ENCODE assay signal across 23 cellular contexts in genomic region chrX:37984880-37985279, GRCh38. TPM values are rescaled to one million over a fixed set of nuclear protein-coding genes. Genes with fewer than 3 reads are reported as not detected.
DNase-seq lines count a peak whose midpoint lies in the region; ATAC-seq, FAIRE-seq and TF ChIP-seq lines count a peak whose summit lies in the region.
"Had no signal": no experiment of that assay in that cellular context is flagged by ENCODE, and none has a peak within 500 bp of the region (broad histone marks: within the 10 kb centered on the region; RNA-seq: fewer than 3 reads in every experiment).

No MANE protein-coding gene starts in this region.

- H3K36me3 Mint-ChIP-seq in activated CD8-positive, alpha-beta T cell treated with anti-CD3 and anti-CD28 coated beads for 36 hours (ENCODE audit: low read depth): no peaks in the 10 kb centered on the region
- H3K36me3 Mint-ChIP-seq in activated CD8-positive, alpha-beta T cell treated with anti-CD3 and anti-CD28 coated beads, Interleukin-2, amount 10 ng/mL, durations not matched to agents 7 days and 5 days (ENCODE audit: low read depth): no peaks in the 10 kb centered on the region
- H3K36me3 Mint-ChIP-seq: CD14-positive monocyte; CD8-positive, alpha-beta memory T cell had no signal

- no peak for FAIRE-seq in GM12878 (lab: Jason Lieb, UNC)
- FAIRE-seq: A549, D721Med, G401.6 had no signal

- H3K27ac ChIP-seq in GM12878 (ENCODE audit: control insufficient read depth, insufficient read depth): no peak overlapping the region
- H3K27ac ChIP-seq: A549; BLaER1 treated with 17β-estradiol and CSF1 and Interleukin-3, amounts not matched to agents 10 nM and 100 nM had no signal

- no peaks in the 10 kb centered on the region for H3K27me3 ChIP-seq in GM12878 (replicated peaks in 1 of 2; ENCODE audit: control insufficient read depth in 2 of 2, insufficient read depth in 2 of 2, low read length in 1 of 2)
- H3K27me3 ChIP-seq: BE2C; BLaER1 treated with 17β-estradiol and CSF1 and Interleukin-3, amounts not matched to agents 10 nM and 100 nM had no signal

- POLR2A ChIA-PET in activated CD8-positive, alpha-beta T cell treated with anti-CD3 and anti-CD28 coated beads for 36 hours (lab: Charles Lee): no interaction called here
- POLR2A ChIA-PET in activated CD8-positive, alpha-beta T cell treated with anti-CD3 and anti-CD28 coated beads, Interleukin-2, amount 10 ng/mL, durations not matched to agents 7 days and 5 days (lab: Charles Lee): no interaction called here
- POLR2A ChIA-PET in GM12878 (lab: Charles Lee): no interaction called here

- H3K4me1 Mint-ChIP-seq in activated CD8-positive, alpha-beta T cell treated with anti-CD3 and anti-CD28 coated beads for 36 hours (ENCODE audit: low read depth): no peaks in the 10 kb centered on the region
- H3K4me1 Mint-ChIP-seq in activated CD8-positive, alpha-beta T cell treated with anti-CD3 and anti-CD28 coated beads, Interleukin-2, amount 10 ng/mL, durations not matched to agents 7 days and 5 days (ENCODE audit: low read depth): peaks cover 2% of the 10 kb centered on the region
- H3K4me1 Mint-ChIP-seq in stimulated activated naive CD8-positive, alpha-beta T cell treated with anti-CD3 and anti-CD28 coated beads, Interleukin-15, amount 100 ng/mL, for 72 hours: no peaks in the 10 kb centered on the region
- H3K4me1 Mint-ChIP-seq: GM23338, H9 had no signal

- H2AFZ ChIP-seq in GM12878 (ENCODE audit: control insufficient read depth, low read depth, low read length): no peak overlapping the region
- H2AFZ ChIP-seq: GM23338 had no signal

- TF ChIP-seq RAD21 in GM12878 (IDR thresholded peaks at IDR 0.05; ENCODE audit: insufficient read depth, low read depth, low read length): no peak

- no peak for DNase-seq in activated CD8-positive, alpha-beta T cell treated with anti-CD3 and anti-CD28 coated beads for 36 hours
- DNase-seq in activated CD8-positive, alpha-beta T cell treated with anti-CD3 and anti-CD28 coated beads, Interleukin-2, amount 10 ng/mL, durations not matched to agents 7 days and 5 days: no peak
- DNase-seq in stimulated activated naive CD8-positive, alpha-beta T cell treated with anti-CD3 and anti-CD28 coated beads, Interleukin-15, amount 100 ng/mL, for 72 hours: no peak
- DNase-seq in stimulated activated naive CD8-positive, alpha-beta T cell treated with anti-CD3 and anti-CD28 coated beads, Interleukin-15, Interleukin-2, amounts not matched to agents 100 U/mL and 50 U/mL, for 24 hours: no peak
- DNase-seq in GM12878 (ENCODE audit: low read depth, low spot score): no peak
- DNase-seq: 8988T; ACHN; AML-193; BE2C; CD4-positive, alpha-beta T cell; CD8-positive, alpha-beta memory T cell; DMS 273 treated with DMSO at 0.1 percent for 48 hours; DND-41; H9 had no signal

- H3K36me3 ChIP-seq in GM12878 (ENCODE audit: control insufficient read depth in 2 of 2, insufficient read depth in 2 of 2, low read length in 1 of 2): no peaks in the 10 kb centered on the region
- H3K36me3 ChIP-seq: BE2C; BLaER1 treated with 17β-estradiol and CSF1 and Interleukin-3, amounts not matched to agents 10 nM and 100 nM had no signal

- CTCF ChIA-PET in activated CD8-positive, alpha-beta T cell treated with anti-CD3 and anti-CD28 coated beads for 36 hours (lab: Charles Lee): no interaction called here
- CTCF ChIA-PET in activated CD8-positive, alpha-beta T cell treated with anti-CD3 and anti-CD28 coated beads, Interleukin-2, amount 10 ng/mL, durations not matched to agents 7 days and 5 days (lab: Charles Lee): no interaction called here
- CTCF ChIA-PET in GM12878 (lab: Yijun Ruan, JAX): no interaction called here

- no peak overlapping the region for H3K27ac Mint-ChIP-seq in activated CD8-positive, alpha-beta T cell treated with anti-CD3 and anti-CD28 coated beads for 36 hours
- H3K27ac Mint-ChIP-seq in activated CD8-positive, alpha-beta T cell treated with anti-CD3 and anti-CD28 coated beads, Interleukin-2, amount 10 ng/mL, durations not matched to agents 7 days and 5 days: no peak overlapping the region
- no peak overlapping the region for H3K27ac Mint-ChIP-seq in stimulated activated naive CD8-positive, alpha-beta T cell treated with anti-CD3 and anti-CD28 coated beads, Interleukin-15, amount 100 ng/mL, for 72 hours
- H3K27ac Mint-ChIP-seq: CD14-positive monocyte; CD4-positive, alpha-beta T cell; CD8-positive, alpha-beta memory T cell; GM23338; H9 had no signal

- TF ChIP-seq CTCF in activated CD8-positive, alpha-beta T cell treated with anti-CD3 and anti-CD28 coated beads for 36 hours (IDR thresholded peaks at IDR 0.05): no peak
- TF ChIP-seq CTCF in GM12878 (IDR thresholded peaks at IDR 0.05 in 2 of 3, conservative IDR thresholded peaks at IDR 0.05 in 1 of 3; ENCODE audit: control insufficient read depth in 2 of 3, extremely low read depth in 1 of 3, insufficient read depth in 1 of 3, low read depth in 3 of 3, low read length in 3 of 3): no peak

- no TSS peak for BruUV-seq in GM12878 (replicated peaks; lab: Mats Ljungman, UMichigan)

- H3K4me2 ChIP-seq in GM12878 (ENCODE audit: control insufficient read depth, insufficient read depth): no peak overlapping the region
- H3K4me2 ChIP-seq: A549; BLaER1 treated with 17β-estradiol and CSF1 and Interleukin-3, amounts not matched to agents 10 nM and 100 nM; GM23338 had no signal

- no peak overlapping the region for H3K4me3 ChIP-seq in GM12878
- H3K4me3 ChIP-seq: A549; BLaER1 treated with 17β-estradiol and CSF1 and Interleukin-3, amounts not matched to agents 10 nM and 100 nM; GM23338 had no signal

- H3K9ac ChIP-seq in GM12878 (ENCODE audit: control insufficient read depth, insufficient read depth, low read length): no peak overlapping the region
- H3K9ac ChIP-seq: BLaER1 treated with 17β-estradiol and CSF1 and Interleukin-3, amounts not matched to agents 10 nM and 100 nM had no signal

- no peaks in the 10 kb centered on the region for H4K20me1 ChIP-seq in GM12878 (ENCODE audit: control insufficient read depth, insufficient read depth)
- H4K20me1 ChIP-seq: BLaER1 treated with 17β-estradiol and CSF1 and Interleukin-3, amounts not matched to agents 10 nM and 100 nM had no signal

- no peak for TF ChIP-seq EP300 in GM12878 (IDR thresholded peaks at IDR 0.05; ENCODE audit: borderline replicate concordance in 1 of 2, control insufficient read depth in 1 of 2, low read depth in 2 of 2, low read length in 2 of 2)

- no peaks in the 10 kb centered on the region for H3K4me1 ChIP-seq in GM12878 (ENCODE audit: control insufficient read depth, insufficient read depth, low read length)
- H3K4me1 ChIP-seq: A549, BE2C had no signal

- intact Hi-C loops in activated CD8-positive, alpha-beta T cell treated with anti-CD3 and anti-CD28 coated beads for 36 hours (cut with micrococcal nuclease): no loop called here
- intact Hi-C loops in GM12878 (cut with micrococcal nuclease; ENCODE audit: unreplicated experiment): no loop called here

- SMC1A ChIA-PET in GM12878 (lab: Charles Lee; ENCODE audit: uncharacterized antibody, unreplicated experiment): no interaction called here

- ATAC-seq in activated CD8-positive, alpha-beta T cell treated with anti-CD3 and anti-CD28 coated beads for 36 hours: peak; percentile 37
- ATAC-seq in activated CD8-positive, alpha-beta T cell treated with anti-CD3 and anti-CD28 coated beads, Interleukin-2, amount 10 ng/mL, durations not matched to agents 7 days and 5 days: no peak
- peak; percentile 82 for ATAC-seq in stimulated activated naive CD8-positive, alpha-beta T cell treated with anti-CD3 and anti-CD28 coated beads, Interleukin-15, amount 100 ng/mL, for 72 hours
- ATAC-seq in stimulated activated naive CD8-positive, alpha-beta T cell treated with anti-CD3 and anti-CD28 coated beads, Interleukin-15, Interleukin-2, amounts not matched to agents 100 U/mL and 50 U/mL, for 24 hours: no peak
- ATAC-seq in GM12878 (peak; percentile 44; the same call in 2 of the 3 replicates), HG02678 (IDR thresholded peaks at IDR 0.05; ENCODE audit: unreplicated experiment) (no peak), HG02938 (IDR thresholded peaks at IDR 0.05; ENCODE audit: unreplicated experiment) (no peak)
- ATAC-seq: A549, GM23338, HCT116 had no signal

- no peaks in the 10 kb centered on the region; the same call in 2 of the 3 replicates for H3K9me3 ChIP-seq in GM12878 (replicated peaks; ENCODE audit: control insufficient read depth, insufficient read depth, low read length)
- H3K9me3 ChIP-seq: A549, BE2C had no signal

- H3K27me3 Mint-ChIP-seq in activated CD8-positive, alpha-beta T cell treated with anti-CD3 and anti-CD28 coated beads for 36 hours: peaks cover 4% of the 10 kb centered on the region
- H3K27me3 Mint-ChIP-seq in activated CD8-positive, alpha-beta T cell treated with anti-CD3 and anti-CD28 coated beads, Interleukin-2, amount 10 ng/mL, durations not matched to agents 7 days and 5 days (ENCODE audit: low read depth): no peaks in the 10 kb centered on the region
- no peaks in the 10 kb centered on the region for H3K27me3 Mint-ChIP-seq in stimulated activated naive CD8-positive, alpha-beta T cell treated with anti-CD3 and anti-CD28 coated beads, Interleukin-15, amount 100 ng/mL, for 72 hours
- H3K27me3 Mint-ChIP-seq: CD4-positive, alpha-beta T cell had no signal

- in situ Hi-C loops in GM12878 (cut with MboI): no loop called here

- H3K9me3 Mint-ChIP-seq in activated CD8-positive, alpha-beta T cell treated with anti-CD3 and anti-CD28 coated beads for 36 hours: no peaks in the 10 kb centered on the region
- peaks cover 3% of the 10 kb centered on the region for H3K9me3 Mint-ChIP-seq in activated CD8-positive, alpha-beta T cell treated with anti-CD3 and anti-CD28 coated beads, Interleukin-2, amount 10 ng/mL, durations not matched to agents 7 days and 5 days (ENCODE audit: insufficient read depth)
- no peaks in the 10 kb centered on the region for H3K9me3 Mint-ChIP-seq in stimulated activated naive CD8-positive, alpha-beta T cell treated with anti-CD3 and anti-CD28 coated beads, Interleukin-15, amount 100 ng/mL, for 72 hours
- H3K9me3 Mint-ChIP-seq: CD4-positive, alpha-beta T cell; GM23338 had no signal

- no peak for TF ChIP-seq POLR2A in GM12878 (IDR thresholded peaks at IDR 0.05; ENCODE audit: low read depth, low read length)

- H3K4me3 Mint-ChIP-seq in activated CD8-positive, alpha-beta T cell treated with anti-CD3 and anti-CD28 coated beads for 36 hours: no peak overlapping the region
- no peak overlapping the region for H3K4me3 Mint-ChIP-seq in activated CD8-positive, alpha-beta T cell treated with anti-CD3 and anti-CD28 coated beads, Interleukin-2, amount 10 ng/mL, durations not matched to agents 7 days and 5 days
- H3K4me3 Mint-ChIP-seq in stimulated activated naive CD8-positive, alpha-beta T cell treated with anti-CD3 and anti-CD28 coated beads, Interleukin-15, amount 100 ng/mL, for 72 hours: no peak overlapping the region
- H3K4me3 Mint-ChIP-seq: CD14-positive monocyte; CD4-positive, alpha-beta T cell; CD8-positive, alpha-beta memory T cell; GM23338; H9 had no signal

- RAD21 ChIA-PET in GM12878 (lab: Charles Lee; ENCODE audit: unreplicated experiment): no interaction called here

- H3K79me2 ChIP-seq in GM12878 (ENCODE audit: control insufficient read depth, insufficient read depth, low read length): no peaks in the 10 kb centered on the region

RNA-seq across cellular contexts. Expression of gene SYTL5, which starts 21.5 kb away (rescaled TPM):
- total RNA-seq in activated CD8-positive, alpha-beta T cell treated with anti-CD3 and anti-CD28 coated beads for 36 hours: not detected
- not detected for total RNA-seq in activated CD8-positive, alpha-beta T cell treated with anti-CD3 and anti-CD28 coated beads, Interleukin-2, amount 10 ng/mL, durations not matched to agents 7 days and 5 days
- total RNA-seq in GM12878 (2013; cell fraction: nucleolus; rRNA removed): not detected in 2 replicates
- 0.11 TPM in 1 of 2 replicates, not detected in the other for total RNA-seq in GM12878 (2014; rRNA removed)
- 0.04 and 0.05 TPM in 2 replicates for total RNA-seq in GM12878 (2014; rRNA removed; fragmentation: Illumina TruSeq; extraction: Trizol)
- 0.13 TPM in 1 of 2 replicates, not detected in the other for total RNA-seq in GM12878 (2021)
- polyA plus RNA-seq in GM12878 (2011; ENCODE audit: low read depth): not detected
- 0.20 and 0.39 TPM in 2 replicates for polyA plus RNA-seq in GM12878 (2011; rRNA removed)
- polyA plus RNA-seq in GM12878 (2011; cell fraction: cytosol; rRNA removed): 0.07 TPM in 2 replicates
- 0.15 and 0.16 TPM in 2 replicates for polyA plus RNA-seq in GM12878 (2011; cell fraction: nucleus; rRNA removed)
- 0.01 TPM in 1 of 2 replicates, not detected in the other for polyA plus RNA-seq in GM12878 (2012)
- 0.04 and 0.16 TPM in 2 replicates for polyA plus RNA-seq in GM12878 (2014; fragmentation: Illumina TruSeq; extraction: Trizol)
- under 1 TPM; 0.02 to 0.09 TPM for polyA plus RNA-seq in GM12878 (2014; fragmentation: Nextera tagmentation; extraction: Ambion mirVana)
- 0.01 TPM in 2 replicates for polyA plus RNA-seq in GM12878 (2014; rRNA removed)
- polyA plus RNA-seq in GM12878 (2016; fragmentation: Nextera tagmentation; extraction: Ambion mirVana): not detected
- polyA minus RNA-seq in GM12878 (2011; rRNA and poly(A)+ RNA removed): 0.05 and 0.07 TPM in 2 replicates
- polyA minus RNA-seq in GM12878 (2011; cell fraction: cytosol; rRNA and poly(A)+ RNA removed): not detected in 2 replicates
- 0.12 TPM in 1 of 2 replicates, not detected in the other for polyA minus RNA-seq in GM12878 (2011; cell fraction: nucleus; rRNA and poly(A)+ RNA removed)
- total RNA-seq: CD4-positive, alpha-beta T cell; CD8-positive, alpha-beta memory T cell had no signal
- polyA plus RNA-seq: CD14-positive monocyte; CD8-positive, alpha-beta memory T cell had no signal

Comparison
In these comparisons a context has a peak if more than half of its experiments do, and no peak if none do; other contexts are left out.
1. ATAC-seq: peak in activated CD8-positive, alpha-beta T cell treated with anti-CD3 and anti-CD28 coated beads for 36 hours (single experiment), stimulated activated naive CD8-positive, alpha-beta T cell treated with anti-CD3 and anti-CD28 coated beads, Interleukin-15, amount 100 ng/mL, for 72 hours (single experiment) and GM12878 (single experiment); none in activated CD8-positive, alpha-beta T cell treated with anti-CD3 and anti-CD28 coated beads, Interleukin-2, amount 10 ng/mL, durations not matched to agents 7 days and 5 days (single experiment), stimulated activated naive CD8-positive, alpha-beta T cell treated with anti-CD3 and anti-CD28 coated beads, Interleukin-15, Interleukin-2, amounts not matched to agents 100 U/mL and 50 U/mL, for 24 hours (single experiment), HG02678 (single experiment) and HG02938 (single experiment).